Comparison of ENCODE assay signal across 12 cellular contexts in genomic region chr3:195207731-195208130, GRCh38.
DNase-seq lines count a peak whose midpoint lies in the region; ATAC-seq and TF ChIP-seq lines count a peak whose summit lies in the region.
"Had no signal": no experiment of that assay in that cellular context is flagged by ENCODE, and none has a peak within 500 bp of the region (broad histone marks: within the 10 kb centered on the region; RNA-seq: fewer than 3 reads in every experiment).

No MANE protein-coding gene starts in this region.

- H3K9me3 Mint-ChIP-seq in activated CD4-positive, alpha-beta T cell treated with anti-CD3 and anti-CD28 coated beads for 36 hours (ENCODE audit: low read depth), result no peaks in the 10 kb centered on the region
- peaks cover 4% of the 10 kb centered on the region for H3K9me3 Mint-ChIP-seq in type B pancreatic cell

- peaks cover 16% of the 10 kb centered on the region for H3K4me1 Mint-ChIP-seq in activated CD4-positive, alpha-beta T cell treated with anti-CD3 and anti-CD28 coated beads for 36 hours
- H3K4me1 Mint-ChIP-seq in type B pancreatic cell (ENCODE audit: unreplicated experiment), result peaks cover 46% of the 10 kb centered on the region

- H3K27ac ChIP-seq in esophagus muscularis mucosa (replicated peaks in 1 of 4), result peak overlapping the region; percentile 85 to 90 (median 89)

- H3K36me3 ChIP-seq in esophagus muscularis mucosa, result no peaks in the 10 kb centered on the region

- 61% methylated on average over 3 of the region's 3 CpGs for WGBS in esophagus muscularis mucosa

- H3K9me3 ChIP-seq in esophagus muscularis mucosa, result no peaks in the 10 kb centered on the region

- H3K36me3 Mint-ChIP-seq in activated CD4-positive, alpha-beta T cell treated with anti-CD3 and anti-CD28 coated beads for 36 hours (ENCODE audit: low read depth), result no peaks in the 10 kb centered on the region
- H3K36me3 Mint-ChIP-seq in type B pancreatic cell, result peaks cover 9% of the 10 kb centered on the region

- no peak for TF ChIP-seq EP300 in esophagus muscularis mucosa (IDR thresholded peaks at IDR 0.05)

- ATAC-seq in activated CD4-positive, alpha-beta T cell treated with anti-CD3 and anti-CD28 coated beads for 36 hours, result peak; percentile 9
- ATAC-seq in HG03066 (IDR thresholded peaks at IDR 0.05; ENCODE audit: low read depth, unreplicated experiment) (peak; percentile 25), GM18520 (IDR thresholded peaks at IDR 0.05; ENCODE audit: unreplicated experiment) (no peak)

- TF ChIP-seq POLR2A in esophagus muscularis mucosa (IDR thresholded peaks at IDR 0.05; ENCODE audit: low read depth), result no peak

- CTCF ChIA-PET in activated CD4-positive, alpha-beta T cell treated with anti-CD3 and anti-CD28 coated beads for 36 hours (lab: Charles Lee), result interaction anchor here (0.7 kb wide), 1 partner anchor 565 kb away, joined by 3 read pairs; no protein-coding TSS in a partner anchor

- H3K4me1 ChIP-seq in esophagus muscularis mucosa, result peaks cover 39 to 78% (median 68%) of the 10 kb centered on the region in 4 donors

- no peak overlapping the region for H3K4me3 ChIP-seq in esophagus muscularis mucosa

- H3K27ac Mint-ChIP-seq in activated CD4-positive, alpha-beta T cell treated with anti-CD3 and anti-CD28 coated beads for 36 hours, result no peak overlapping the region
- H3K27ac Mint-ChIP-seq in type B pancreatic cell, result no peak overlapping the region
- H3K27ac Mint-ChIP-seq: progenitor cell of endocrine pancreas had no signal

- POLR2A ChIA-PET in activated CD4-positive, alpha-beta T cell treated with anti-CD3 and anti-CD28 coated beads for 36 hours (lab: Charles Lee), result no interaction called here

- H3K27me3 ChIP-seq in esophagus muscularis mucosa, result no peaks in the 10 kb centered on the region

- TF ChIP-seq CTCF in esophagus muscularis mucosa (IDR thresholded peaks at IDR 0.05) (no peak), type B pancreatic cell (conservative IDR thresholded peaks at IDR 0.05) (no peak)

- H3K27me3 Mint-ChIP-seq in activated CD4-positive, alpha-beta T cell treated with anti-CD3 and anti-CD28 coated beads for 36 hours, result no peaks in the 10 kb centered on the region
- no peaks in the 10 kb centered on the region for H3K27me3 Mint-ChIP-seq in type B pancreatic cell
- H3K27me3 Mint-ChIP-seq: progenitor cell of endocrine pancreas had no signal

- intact Hi-C loops in activated CD4-positive, alpha-beta T cell treated with anti-CD3 and anti-CD28 coated beads for 36 hours (cut with DNase I, micrococcal nuclease), result no loop called here
- intact Hi-C loops in esophagus muscularis mucosa (cut with DNase I), result no loop called here

- DNase-seq in activated CD4-positive, alpha-beta T cell treated with anti-CD3 and anti-CD28 coated beads for 36 hours, result no peak
- DNase-seq in activated CD4-positive, alpha-beta T cell treated with anti-CD3 and anti-CD28 coated beads for 1 hour, result no peak
- DNase-seq in esophagus muscularis mucosa (ENCODE audit: extremely low spot score) (peak; percentile 66), type B pancreatic cell (ENCODE audit: extremely low spot score, unreplicated experiment) (peak; percentile 58), NOMO-1 treated with dmso at 0.1 percent for 144 hours (lab: John Stamatoyannopoulos, UW; ENCODE audit: unreplicated experiment) (no peak)
- DNase-seq in stimulated activated CD4-positive, alpha-beta T cell treated with anti-CD3 and anti-CD28 coated beads, Interleukin-15, amount 100 ng/mL, for 24 hours, result no peak
- DNase-seq: 8988T; activated CD8-positive, alpha-beta memory T cell treated with anti-CD3 and anti-CD28 coated beads, Interleukin-2, amount 50 U/mL, for 4 hours; NCI-H69 had no signal

- no peak overlapping the region for H3K4me3 Mint-ChIP-seq in activated CD4-positive, alpha-beta T cell treated with anti-CD3 and anti-CD28 coated beads for 36 hours
- H3K4me3 Mint-ChIP-seq in type B pancreatic cell, result no peak overlapping the region

Comparison
In these comparisons a context has a peak if more than half of its experiments do, and no peak if none do; other contexts are left out.
1. DNase-seq: peak in esophagus muscularis mucosa (single experiment) and type B pancreatic cell (single experiment); none in activated CD4-positive, alpha-beta T cell treated with anti-CD3 and anti-CD28 coated beads for 36 hours (single experiment), activated CD4-positive, alpha-beta T cell treated with anti-CD3 and anti-CD28 coated beads for 1 hour (single experiment), NOMO-1 treated with dmso at 0.1 percent for 144 hours (single experiment) and stimulated activated CD4-positive, alpha-beta T cell treated with anti-CD3 and anti-CD28 coated beads, Interleukin-15, amount 100 ng/mL, for 24 hours (single experiment).